In the genomic region with DNA sequence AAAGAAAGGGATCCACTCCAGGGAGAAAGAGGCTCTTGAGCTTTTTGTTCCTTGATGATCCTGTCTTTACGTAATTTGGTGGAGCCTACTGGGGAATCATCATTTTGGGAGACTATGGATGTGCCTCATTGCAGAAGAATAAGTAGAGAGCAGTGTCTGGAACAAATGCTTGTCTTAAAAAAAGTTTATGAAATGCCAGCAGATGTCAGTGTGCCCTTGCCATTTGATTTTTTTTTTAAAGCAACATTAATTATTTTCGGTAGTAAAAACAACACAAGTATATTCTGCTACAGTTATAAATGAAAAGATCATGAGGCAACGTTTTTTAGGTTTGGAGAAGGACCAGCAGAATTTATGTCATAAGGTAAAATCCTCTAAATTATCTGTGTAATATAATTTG, we compare ENCODE assay signal across 2 cellular contexts.
TF ChIP-seq lines count a peak whose summit lies in the region.

No MANE protein-coding gene starts in this region.

TF ChIP-seq in SK-N-SH, 30 proteins besides CTCF, POLR2A, EP300 and RAD21 (continued from another document):
- TF ChIP-seq REST (IDR thresholded peaks at IDR 0.05; ENCODE audit: low read depth, low read length): no peak
- TF ChIP-seq, protein P1, sequence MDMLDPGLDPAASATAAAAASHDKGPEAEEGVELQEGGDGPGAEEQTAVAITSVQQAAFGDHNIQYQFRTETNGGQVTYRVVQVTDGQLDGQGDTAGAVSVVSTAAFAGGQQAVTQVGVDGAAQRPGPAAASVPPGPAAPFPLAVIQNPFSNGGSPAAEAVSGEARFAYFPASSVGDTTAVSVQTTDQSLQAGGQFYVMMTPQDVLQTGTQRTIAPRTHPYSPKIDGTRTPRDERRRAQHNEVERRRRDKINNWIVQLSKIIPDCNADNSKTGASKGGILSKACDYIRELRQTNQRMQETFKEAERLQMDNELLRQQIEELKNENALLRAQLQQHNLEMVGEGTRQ (IDR thresholded peaks at IDR 0.05; ENCODE audit: borderline replicate concordance, low read depth, low read length): no peak
- TF ChIP-seq, protein P2, sequence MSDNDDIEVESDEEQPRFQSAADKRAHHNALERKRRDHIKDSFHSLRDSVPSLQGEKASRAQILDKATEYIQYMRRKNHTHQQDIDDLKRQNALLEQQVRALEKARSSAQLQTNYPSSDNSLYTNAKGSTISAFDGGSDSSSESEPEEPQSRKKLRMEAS (IDR thresholded peaks at IDR 0.05; ENCODE audit: low read depth): no peak
- TF ChIP-seq TAF1 (IDR thresholded peaks at IDR 0.05; ENCODE audit: borderline replicate concordance, low read depth, low read length): no peak
- no peak for TF ChIP-seq RCOR1 (IDR thresholded peaks at IDR 0.05; ENCODE audit: low read length)
- no peak for TF ChIP-seq MEF2A (IDR thresholded peaks at IDR 0.05; ENCODE audit: borderline replicate concordance, low read depth)
- TF ChIP-seq ZBTB33 (IDR thresholded peaks at IDR 0.05; ENCODE audit: borderline replicate concordance, low read depth): no peak
- TF ChIP-seq, protein P3, sequence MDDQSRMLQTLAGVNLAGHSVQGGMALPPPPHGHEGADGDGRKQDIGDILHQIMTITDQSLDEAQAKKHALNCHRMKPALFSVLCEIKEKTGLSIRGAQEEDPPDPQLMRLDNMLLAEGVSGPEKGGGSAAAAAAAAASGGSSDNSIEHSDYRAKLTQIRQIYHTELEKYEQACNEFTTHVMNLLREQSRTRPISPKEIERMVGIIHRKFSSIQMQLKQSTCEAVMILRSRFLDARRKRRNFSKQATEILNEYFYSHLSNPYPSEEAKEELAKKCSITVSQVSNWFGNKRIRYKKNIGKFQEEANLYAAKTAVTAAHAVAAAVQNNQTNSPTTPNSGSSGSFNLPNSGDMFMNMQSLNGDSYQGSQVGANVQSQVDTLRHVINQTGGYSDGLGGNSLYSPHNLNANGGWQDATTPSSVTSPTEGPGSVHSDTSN (IDR thresholded peaks at IDR 0.05): no peak
- TF ChIP-seq GABPA (IDR thresholded peaks at IDR 0.05; ENCODE audit: low read depth): no peak

TF ChIP-seq in SK-N-SH treated with all-trans-retinoic acid at 6 μM for 48 hours, 23 proteins besides CTCF, POLR2A, EP300 and RAD21 (continued from another document):
- TF ChIP-seq, protein P4, sequence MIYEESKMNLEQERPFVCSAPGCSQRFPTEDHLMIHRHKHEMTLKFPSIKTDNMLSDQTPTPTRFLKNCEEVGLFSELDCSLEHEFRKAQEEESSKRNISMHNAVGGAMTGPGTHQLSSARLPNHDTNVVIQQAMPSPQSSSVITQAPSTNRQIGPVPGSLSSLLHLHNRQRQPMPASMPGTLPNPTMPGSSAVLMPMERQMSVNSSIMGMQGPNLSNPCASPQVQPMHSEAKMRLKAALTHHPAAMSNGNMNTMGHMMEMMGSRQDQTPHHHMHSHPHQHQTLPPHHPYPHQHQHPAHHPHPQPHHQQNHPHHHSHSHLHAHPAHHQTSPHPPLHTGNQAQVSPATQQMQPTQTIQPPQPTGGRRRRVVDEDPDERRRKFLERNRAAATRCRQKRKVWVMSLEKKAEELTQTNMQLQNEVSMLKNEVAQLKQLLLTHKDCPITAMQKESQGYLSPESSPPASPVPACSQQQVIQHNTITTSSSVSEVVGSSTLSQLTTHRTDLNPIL (CRISPR knock-in tag; IDR thresholded peaks at IDR 0.05; ENCODE audit: low read depth): no peak
- TF ChIP-seq RARB (CRISPR knock-in tag; IDR thresholded peaks at IDR 0.05) (no peak), SNAI2 (CRISPR knock-in tag; IDR thresholded peaks at IDR 0.05) (no peak), PPARA (CRISPR knock-in tag; IDR thresholded peaks at IDR 0.05; ENCODE audit: borderline replicate concordance) (no peak), ISL1 (CRISPR knock-in tag; IDR thresholded peaks at IDR 0.05) (no peak), TOX (CRISPR knock-in tag; IDR thresholded peaks at IDR 0.05; ENCODE audit: borderline replicate concordance) (no peak)
TF ChIP-seq in SK-N-SH treated with all-trans-retinoic acid at 6 μM for 48 hours: peak in this region for 0.
